12 cellular contexts compared by ENCODE assay signal in the genomic region with DNA sequence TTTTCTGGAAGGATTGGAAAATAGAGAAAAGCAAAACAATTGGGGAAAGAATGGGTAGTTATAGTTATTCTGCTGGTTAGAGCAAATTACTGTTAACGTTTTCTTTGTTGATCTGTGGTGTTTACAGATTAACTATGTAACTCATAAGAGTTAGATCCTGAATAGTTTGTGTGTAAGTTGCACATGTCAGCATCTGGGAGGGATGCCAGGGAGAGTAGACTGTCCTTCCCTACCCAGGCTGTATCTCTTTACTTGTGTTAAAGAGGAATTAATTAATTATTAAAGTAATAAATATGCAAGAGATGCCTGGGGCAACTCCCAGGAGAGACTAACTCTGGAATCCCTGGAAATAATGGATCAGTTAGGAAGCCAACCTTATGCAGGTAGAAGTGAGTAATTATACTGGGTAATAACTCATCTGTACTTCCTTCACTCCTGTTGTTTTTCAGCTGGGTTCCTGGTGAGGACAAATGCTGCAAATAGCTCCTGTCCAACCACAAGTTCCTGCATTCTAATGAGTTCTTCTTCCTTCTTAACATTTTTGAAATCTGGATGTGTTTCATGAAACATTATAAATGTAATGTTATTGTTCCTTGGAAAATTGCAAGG. TPM values are rescaled to one million over a fixed set of nuclear protein-coding genes. Genes with fewer than 3 reads are reported as not detected.
DNase-seq lines count a peak whose midpoint lies in the region; ATAC-seq and TF ChIP-seq lines count a peak whose summit lies in the region.
"Had no signal": no experiment of that assay in that cellular context is flagged by ENCODE, and none has a peak within 500 bp of the region (broad histone marks: within the 10 kb centered on the region; RNA-seq: fewer than 3 reads in every experiment).

No MANE protein-coding gene starts in this region.

- H3K27me3 ChIP-seq in CD4-positive, CD25-positive, alpha-beta regulatory T cell (ENCODE audit: control insufficient read depth, insufficient read depth, low read length) = no peaks in the 10 kb centered on the region
- H3K27me3 ChIP-seq: dorsolateral prefrontal cortex had no signal

- no peaks in the 10 kb centered on the region for H3K9me3 Mint-ChIP-seq in CD4-positive, CD25-positive, alpha-beta regulatory T cell
- H3K9me3 Mint-ChIP-seq: activated T-helper 2 cell treated with anti-CD3 and anti-CD28 coated beads, Interferon-gamma antibody, Interleukin-2, Interleukin-4, amounts not matched to agents 10 μg/mL and 5 μg/mL and 100 μg/mL, durations not matched to agents 14 hours and 24 hours and 36 hours had no signal

- TF ChIP-seq CTCF in AG10803 (conservative IDR thresholded peaks at IDR 0.05; ENCODE audit: low read length) = no peak
- no peak for TF ChIP-seq CTCF in fibroblast of villous mesenchyme (IDR thresholded peaks at IDR 0.05; ENCODE audit: insufficient read depth, low read depth, low read length)

- peaks cover 23% of the 10 kb centered on the region for H3K4me1 ChIP-seq in CD4-positive, CD25-positive, alpha-beta regulatory T cell (ENCODE audit: control insufficient read depth, insufficient read depth, low read length, poor library complexity, severe bottlenecking)

- peak overlapping the region; percentile 36 for H3K27ac ChIP-seq in CD4-positive, CD25-positive, alpha-beta regulatory T cell (ENCODE audit: insufficient read depth, low read length, poor library complexity, severe bottlenecking)

- peak; percentile 43 for DNase-seq in AG10803 (ENCODE audit: low read depth)
- DNase-seq in CD4-positive, CD25-positive, alpha-beta regulatory T cell = no peak
- DNase-seq in fibroblast of villous mesenchyme (ENCODE audit: low read depth) = peak; percentile 41
- DNase-seq in stimulated activated CD4-positive, alpha-beta T cell treated with anti-CD3 and anti-CD28 coated beads, Interleukin-2, amount 100 ng/mL, for 24 hours = no peak
- no peak for DNase-seq in NCI-H1930 (lab: John Stamatoyannopoulos, UW)
- DNase-seq in hippocampal formation (lab: John Stamatoyannopoulos, UW) = no peak
- DNase-seq: DMS79 treated with DMSO at 0.1 percent for 48 hours, dorsolateral prefrontal cortex had no signal

- ATAC-seq in CD4-positive, CD25-positive, alpha-beta regulatory T cell (ENCODE audit: low read depth in 2 of 2) = no peak
- ATAC-seq in SK-N-SH treated with all-trans-retinoic acid at 6 μM for 48 hours = peak; percentile 53; the same call in 2 of the 3 replicates
- no peak for ATAC-seq in GM21723 (IDR thresholded peaks at IDR 0.05; ENCODE audit: unreplicated experiment)

- peaks cover 34% of the 10 kb centered on the region for H3K36me3 Mint-ChIP-seq in CD4-positive, CD25-positive, alpha-beta regulatory T cell

- H3K4me3 Mint-ChIP-seq in CD4-positive, CD25-positive, alpha-beta regulatory T cell = peak overlapping the region; percentile 68 to 87 (median 72)

- peak overlapping the region; percentile 85 to 95 (median 91) for H3K27ac Mint-ChIP-seq in CD4-positive, CD25-positive, alpha-beta regulatory T cell

- H3K4me3 ChIP-seq in AG10803 (ENCODE audit: low read length) = no peak overlapping the region
- H3K4me3 ChIP-seq in CD4-positive, CD25-positive, alpha-beta regulatory T cell (ENCODE audit: low read depth, low read length) = peak overlapping the region; percentile 27
- H3K4me3 ChIP-seq in fibroblast of villous mesenchyme (ENCODE audit: low read depth, low read length) = no peak overlapping the region
- H3K4me3 ChIP-seq: skin epidermis had no signal

- no peaks in the 10 kb centered on the region for H3K27me3 Mint-ChIP-seq in CD4-positive, CD25-positive, alpha-beta regulatory T cell

- peaks cover 61% of the 10 kb centered on the region for H3K36me3 ChIP-seq in CD4-positive, CD25-positive, alpha-beta regulatory T cell (ENCODE audit: control insufficient read depth, insufficient read depth, low read length)

- H3K4me1 Mint-ChIP-seq in CD4-positive, CD25-positive, alpha-beta regulatory T cell = peaks cover 22 to 69% (median 38%) of the 10 kb centered on the region in 4 donors

- H3K9me3 ChIP-seq in CD4-positive, CD25-positive, alpha-beta regulatory T cell (ENCODE audit: control insufficient read depth in 2 of 2, low read length in 2 of 2) = no peaks in the 10 kb centered on the region

TF ChIP-seq in SK-N-SH treated with all-trans-retinoic acid at 6 μM for 48 hours, 23 proteins besides CTCF, POLR2A, EP300 and RAD21:
- TF ChIP-seq CSDC2 (CRISPR knock-in tag; IDR thresholded peaks at IDR 0.05) = no peak
- no peak for TF ChIP-seq TCF4 (CRISPR knock-in tag; IDR thresholded peaks at IDR 0.05; ENCODE audit: borderline replicate concordance)
- TF ChIP-seq, protein P1, sequence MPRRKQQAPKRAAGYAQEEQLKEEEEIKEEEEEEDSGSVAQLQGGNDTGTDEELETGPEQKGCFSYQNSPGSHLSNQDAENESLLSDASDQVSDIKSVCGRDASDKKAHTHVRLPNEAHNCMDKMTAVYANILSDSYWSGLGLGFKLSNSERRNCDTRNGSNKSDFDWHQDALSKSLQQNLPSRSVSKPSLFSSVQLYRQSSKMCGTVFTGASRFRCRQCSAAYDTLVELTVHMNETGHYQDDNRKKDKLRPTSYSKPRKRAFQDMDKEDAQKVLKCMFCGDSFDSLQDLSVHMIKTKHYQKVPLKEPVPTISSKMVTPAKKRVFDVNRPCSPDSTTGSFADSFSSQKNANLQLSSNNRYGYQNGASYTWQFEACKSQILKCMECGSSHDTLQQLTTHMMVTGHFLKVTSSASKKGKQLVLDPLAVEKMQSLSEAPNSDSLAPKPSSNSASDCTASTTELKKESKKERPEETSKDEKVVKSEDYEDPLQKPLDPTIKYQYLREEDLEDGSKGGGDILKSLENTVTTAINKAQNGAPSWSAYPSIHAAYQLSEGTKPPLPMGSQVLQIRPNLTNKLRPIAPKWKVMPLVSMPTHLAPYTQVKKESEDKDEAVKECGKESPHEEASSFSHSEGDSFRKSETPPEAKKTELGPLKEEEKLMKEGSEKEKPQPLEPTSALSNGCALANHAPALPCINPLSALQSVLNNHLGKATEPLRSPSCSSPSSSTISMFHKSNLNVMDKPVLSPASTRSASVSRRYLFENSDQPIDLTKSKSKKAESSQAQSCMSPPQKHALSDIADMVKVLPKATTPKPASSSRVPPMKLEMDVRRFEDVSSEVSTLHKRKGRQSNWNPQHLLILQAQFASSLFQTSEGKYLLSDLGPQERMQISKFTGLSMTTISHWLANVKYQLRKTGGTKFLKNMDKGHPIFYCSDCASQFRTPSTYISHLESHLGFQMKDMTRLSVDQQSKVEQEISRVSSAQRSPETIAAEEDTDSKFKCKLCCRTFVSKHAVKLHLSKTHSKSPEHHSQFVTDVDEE (CRISPR knock-in tag; IDR thresholded peaks at IDR 0.05) = no peak
- no peak for TF ChIP-seq ZNF8 (CRISPR knock-in tag; IDR thresholded peaks at IDR 0.05)
- TF ChIP-seq GLIS3 (CRISPR knock-in tag; IDR thresholded peaks at IDR 0.05) = no peak
- TF ChIP-seq TOX (CRISPR knock-in tag; IDR thresholded peaks at IDR 0.05; ENCODE audit: borderline replicate concordance) = no peak
- no peak for TF ChIP-seq ARNTL (CRISPR knock-in tag; IDR thresholded peaks at IDR 0.05; ENCODE audit: borderline replicate concordance, low read depth)
- TF ChIP-seq ZFP30 (CRISPR knock-in tag; IDR thresholded peaks at IDR 0.05) = no peak
- no peak for TF ChIP-seq RARB (CRISPR knock-in tag; IDR thresholded peaks at IDR 0.05)

RNA-seq across cellular contexts. Expression of gene GHRL, which starts 18.9 kb away (rescaled TPM):
- total RNA-seq in CD4-positive, CD25-positive, alpha-beta regulatory T cell = 1.1 TPM
- polyA plus RNA-seq in CD4-positive, CD25-positive, alpha-beta regulatory T cell = under 1 TPM in 3 of 4 donors, not detected in 1; 0.47 to 0.92 (median 0.78) TPM
- 0.32 TPM in 1 of 2 replicates, not detected in the other for total RNA-seq in fibroblast of villous mesenchyme

RNA-seq across cellular contexts. Expression of gene TATDN2, which starts 25.5 kb away (rescaled TPM):
- total RNA-seq in CD4-positive, CD25-positive, alpha-beta regulatory T cell = 86.5 TPM
- polyA plus RNA-seq in CD4-positive, CD25-positive, alpha-beta regulatory T cell = 10 to 100 TPM; 10.2 to 17.4 (median 12.6) TPM
- 16.0 and 21.9 TPM in 2 replicates for total RNA-seq in fibroblast of villous mesenchyme

RNA-seq across cellular contexts. Expression of gene SEC13, which starts 47.1 kb away (rescaled TPM):
- 72.2 TPM for total RNA-seq in CD4-positive, CD25-positive, alpha-beta regulatory T cell
- polyA plus RNA-seq in CD4-positive, CD25-positive, alpha-beta regulatory T cell = 100 to 1,000 TPM; 139 to 155 (median 151) TPM
- 292 and 306 TPM in 2 replicates for total RNA-seq in fibroblast of villous mesenchyme

Comparison
In these comparisons a context has a peak if more than half of its experiments do, and no peak if none do; other contexts are left out.
1. DNase-seq: peak in AG10803 (single experiment) and fibroblast of villous mesenchyme (single experiment); none in CD4-positive, CD25-positive, alpha-beta regulatory T cell (0 of 3), stimulated activated CD4-positive, alpha-beta T cell treated with anti-CD3 and anti-CD28 coated beads, Interleukin-2, amount 100 ng/mL, for 24 hours (0 of 2), NCI-H1930 (0 of 2) and hippocampal formation (0 of 2).